28 cellular contexts compared by ENCODE assay signal in the genomic region with DNA sequence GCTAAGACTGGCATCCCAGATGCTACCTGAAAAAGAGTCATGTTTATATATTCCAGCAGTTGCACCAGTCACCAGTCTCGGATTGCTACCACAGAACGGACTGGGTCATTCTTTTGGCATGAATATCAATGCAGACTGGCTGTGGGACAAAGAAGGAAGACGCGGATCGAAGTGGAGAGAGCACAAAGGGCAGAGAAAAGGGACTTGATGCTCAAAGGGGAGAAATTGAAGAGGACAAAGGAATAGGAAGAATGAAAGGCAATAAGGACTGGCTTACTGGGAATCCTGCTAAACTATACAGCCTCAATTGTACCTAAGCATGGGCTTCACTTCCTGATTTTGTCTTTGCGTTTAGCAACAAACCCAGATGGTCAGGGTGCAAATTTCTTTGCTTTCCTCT. TPM values are rescaled to one million over a fixed set of nuclear protein-coding genes. Genes with fewer than 3 reads are reported as not detected.
"Had no signal": no experiment of that assay in that cellular context is flagged by ENCODE, and none has a peak within 500 bp of the region (broad histone marks: within the 10 kb centered on the region; RNA-seq: fewer than 3 reads in every experiment).

No MANE protein-coding gene starts in this region.

- H3K4me1 ChIP-seq: left lung, lower lobe of right lung, parathyroid adenoma, psoas muscle, right lobe of liver, suprapubic skin, tibial artery, upper lobe of right lung had no signal

- H3K9me3 Mint-ChIP-seq: immature natural killer cell; nephron; stimulated activated naive CD8-positive, alpha-beta T cell treated with anti-CD3 and anti-CD28 coated beads, Interleukin-15, Interleukin-2, amounts not matched to agents 100 ng/mL and 50 ng/mL, for 24 hours had no signal

- H3K9me3 ChIP-seq: left lung, neutrophil, psoas muscle, right lobe of liver, suprapubic skin, thoracic aorta, upper lobe of right lung had no signal

- H3K4me1 Mint-ChIP-seq: immature natural killer cell, nephron had no signal

- ATAC-seq: left colon; left lung; lower lobe of right lung; naive thymus-derived CD8-positive, alpha-beta T cell; psoas muscle; right lobe of liver; upper lobe of right lung had no signal

- H3K9ac ChIP-seq: parathyroid adenoma had no signal

- H3K36me3 ChIP-seq: left lung, lower lobe of right lung, neutrophil, right lobe of liver, suprapubic skin, thoracic aorta, tibial artery, upper lobe of right lung had no signal

- H3K36me3 Mint-ChIP-seq: immature natural killer cell; naive thymus-derived CD8-positive, alpha-beta T cell had no signal

- H3K4me3 ChIP-seq: left lung, lower lobe of right lung, psoas muscle, right lobe of liver, skin epidermis, suprapubic skin, thoracic aorta, tibial artery, upper lobe of right lung had no signal

- H3K27ac ChIP-seq: left lung, lower lobe of right lung, neutrophil, parathyroid adenoma, psoas muscle, right lobe of liver, skin epidermis, suprapubic skin, thoracic aorta, tibial artery, upper lobe of right lung had no signal

- H3K27ac Mint-ChIP-seq: immature natural killer cell; naive thymus-derived CD8-positive, alpha-beta T cell; nephron; stimulated activated naive CD8-positive, alpha-beta T cell treated with anti-CD3 and anti-CD28 coated beads, Interleukin-15, Interleukin-2, amounts not matched to agents 100 ng/mL and 50 ng/mL, for 24 hours had no signal

- H3K27me3 Mint-ChIP-seq: naive thymus-derived CD8-positive, alpha-beta T cell had no signal

- DNase-seq: hypothalamus; immature natural killer cell; kidney; left colon; left lung; lower lobe of right lung; mammary epithelial cell; mesenchymal stem cell; naive thymus-derived CD8-positive, alpha-beta T cell; occipital lobe; psoas muscle; right lobe of liver; stimulated activated CD4-positive, alpha-beta T cell treated with anti-CD3 and anti-CD28 coated beads, Interleukin-12 subunit alpha, Interleukin-12 subunit beta, amount 100 ng/mL, for 4 hours; stimulated activated CD4-positive, alpha-beta T cell treated with anti-CD3 and anti-CD28 coated beads, Interleukin-15, amount 100 ng/mL, for 24 hours; stimulated activated CD4-positive, alpha-beta T cell treated with anti-CD3 and anti-CD28 coated beads, Interleukin-2, amount 100 ng/mL, for 24 hours; stimulated activated CD4-positive, alpha-beta T cell treated with anti-CD3 and anti-CD28 coated beads, Interleukin-4, amount 100 ng/mL, for 1 hour; stimulated activated naive CD4-positive, alpha-beta T cell; tibial artery; upper lobe of right lung had no signal

- H3K4me3 Mint-ChIP-seq: immature natural killer cell; naive thymus-derived CD8-positive, alpha-beta T cell; nephron; stimulated activated naive CD8-positive, alpha-beta T cell treated with anti-CD3 and anti-CD28 coated beads, Interleukin-15, Interleukin-2, amounts not matched to agents 100 ng/mL and 50 ng/mL, for 24 hours had no signal

- H3K27me3 ChIP-seq: left lung, right lobe of liver, tibial artery, upper lobe of right lung had no signal

- H2AFZ ChIP-seq: parathyroid adenoma had no signal

RNA-seq across cellular contexts. Expression of gene MEGF11, which starts 24.5 kb away (rescaled TPM):
- total RNA-seq: left colon; lower lobe of right lung; mammary epithelial cell; naive thymus-derived CD8-positive, alpha-beta T cell; osteocyte; psoas muscle; right lobe of liver; subcutaneous adipose tissue; thoracic aorta had no signal
- polyA plus RNA-seq: immature natural killer cell; naive thymus-derived CD8-positive, alpha-beta T cell had no signal
